Comparison of ENCODE assay signal across 24 cellular contexts in the genomic region with DNA sequence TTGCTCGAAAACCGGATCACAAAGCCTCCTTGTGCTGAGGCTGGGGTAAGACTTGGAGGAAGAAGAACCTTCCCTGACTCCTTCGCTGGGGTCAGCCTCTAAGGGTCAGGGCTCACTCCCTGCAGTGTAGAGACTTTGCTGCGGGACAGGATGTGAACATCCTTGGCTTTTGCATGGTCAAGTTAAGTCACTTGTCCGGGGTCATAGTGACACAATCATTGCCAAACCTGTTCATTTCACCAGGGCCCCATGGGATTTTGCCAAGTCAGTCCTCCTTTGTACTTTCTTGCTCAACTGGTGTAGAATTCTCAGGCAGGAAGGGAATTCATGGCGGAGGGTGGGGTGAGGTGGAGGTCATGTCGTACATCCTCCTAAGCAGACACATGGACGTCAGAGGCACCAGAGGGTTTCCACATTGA. TPM values are rescaled to one million over a fixed set of nuclear protein-coding genes. Genes with fewer than 3 reads are reported as not detected.
A peak's percentile ranks its signal among the peaks of the same experiment; 100 is the strongest.
DNase-seq lines count a peak whose midpoint lies in the region; ATAC-seq, FAIRE-seq and TF ChIP-seq lines count a peak whose summit lies in the region.
"Had no signal": no experiment of that assay in that cellular context is flagged by ENCODE, and none has a peak within 500 bp of the region (broad histone marks: within the 10 kb centered on the region; RNA-seq: fewer than 3 reads in every experiment).

No MANE protein-coding gene starts in this region.

- no peak for DNase-seq in CD4-positive, CD25-positive, alpha-beta regulatory T cell
- DNase-seq in NB4 (ENCODE audit: low read depth) (peak; percentile 53), pancreas (peak in 1 of 6 donors; percentile 22), amniotic stem cell (lab: John Stamatoyannopoulos, UW) (no peak), chondrocyte (ENCODE audit: low spot score) (no peak)
- DNase-seq: DMS79 treated with DMSO at 0.1 percent for 48 hours, H7, HFFc6, MM.1S, NCI-H1417 treated with DMSO at 0.1 percent for 48 hours, NCI-H187 treated with DMSO at 0.1 percent for 48 hours, NCI-H2227 treated with DMSO at 0.1 percent for 48 hours, NCI-H510A treated with DMSO at 0.1 percent for 48 hours, NCI-H774, SHP77, SK-N-SH had no signal

- no peaks in the 10 kb centered on the region for H3K9me3 ChIP-seq in CD4-positive, CD25-positive, alpha-beta regulatory T cell (ENCODE audit: control insufficient read depth in 2 of 2, low read length in 2 of 2)
- H3K9me3 ChIP-seq in gastroesophageal sphincter (no peaks in the 10 kb centered on the region), pancreas (no peaks in the 10 kb centered on the region)
- H3K9me3 ChIP-seq: BLaER1 treated with 17β-estradiol and CSF1 and Interleukin-3, amounts not matched to agents 10 nM and 100 nM; SK-N-SH had no signal

- ATAC-seq in CD4-positive, CD25-positive, alpha-beta regulatory T cell (ENCODE audit: low read depth in 2 of 2): no peak
- ATAC-seq in gastroesophageal sphincter (peak; percentile 39), pancreas (peak; percentile 8 to 17 (median 8)), GM19023 (IDR thresholded peaks at IDR 0.05; ENCODE audit: unreplicated experiment) (no peak)

- TF ChIP-seq POLR2A in NB4 (IDR thresholded peaks at IDR 0.05; ENCODE audit: extremely low read depth, insufficient read length) (no peak), gastroesophageal sphincter (IDR thresholded peaks at IDR 0.05) (no peak)

- no peaks in the 10 kb centered on the region for H3K27me3 ChIP-seq in CD4-positive, CD25-positive, alpha-beta regulatory T cell (ENCODE audit: control insufficient read depth, insufficient read depth, low read length)
- H3K27me3 ChIP-seq in gastroesophageal sphincter (peaks cover 23% of the 10 kb centered on the region), pancreas (no peaks in the 10 kb centered on the region)
- H3K27me3 ChIP-seq: BLaER1 treated with 17β-estradiol and CSF1 and Interleukin-3, amounts not matched to agents 10 nM and 100 nM had no signal

- no peak overlapping the region for H3K4me3 Mint-ChIP-seq in CD4-positive, CD25-positive, alpha-beta regulatory T cell
- H3K4me3 Mint-ChIP-seq in chondrocyte (ENCODE audit: unreplicated experiment): no peak overlapping the region
- H3K4me3 Mint-ChIP-seq: HFFc6, IgD-negative memory B cell had no signal

- no peak for FAIRE-seq in pancreas (lab: Jason Lieb, UNC)
- FAIRE-seq: RCC 7860 had no signal

- H3K9me3 Mint-ChIP-seq in CD4-positive, CD25-positive, alpha-beta regulatory T cell: peaks cover 0 to 4% (median 0%) of the 10 kb centered on the region in 7 donors
- H3K9me3 Mint-ChIP-seq in chondrocyte (ENCODE audit: low read depth): no peaks in the 10 kb centered on the region
- H3K9me3 Mint-ChIP-seq: HFFc6, IgD-negative memory B cell had no signal

- 74 to 85% methylated on average over 4 to 7 of the region's 8 CpGs for WGBS in gastroesophageal sphincter (ENCODE audit: low coverage in 1 of 2), 2 donors
- WGBS in pancreas, 2 donors: 74 to 79% methylated on average over 8 of the region's 8 CpGs

- H3K4me1 ChIP-seq in CD4-positive, CD25-positive, alpha-beta regulatory T cell (ENCODE audit: control insufficient read depth, insufficient read depth, low read length, poor library complexity, severe bottlenecking): peaks cover 15% of the 10 kb centered on the region
- no peaks in the 10 kb centered on the region for H3K4me1 ChIP-seq in gastroesophageal sphincter
- H3K4me1 ChIP-seq in pancreas: peaks cover 3 to 15% (median 6%) of the 10 kb centered on the region in 3 donors

- intact Hi-C loops in pancreas (cut with DNase I): no loop called here

- no peaks in the 10 kb centered on the region for H3K36me3 ChIP-seq in CD4-positive, CD25-positive, alpha-beta regulatory T cell (ENCODE audit: control insufficient read depth, insufficient read depth, low read length)
- H3K36me3 ChIP-seq in gastroesophageal sphincter: no peaks in the 10 kb centered on the region
- no peaks in the 10 kb centered on the region for H3K36me3 ChIP-seq in pancreas
- H3K36me3 ChIP-seq: BLaER1 treated with 17β-estradiol and CSF1 and Interleukin-3, amounts not matched to agents 10 nM and 100 nM had no signal

- no peaks in the 10 kb centered on the region for H3K36me3 Mint-ChIP-seq in CD4-positive, CD25-positive, alpha-beta regulatory T cell
- H3K36me3 Mint-ChIP-seq in chondrocyte (ENCODE audit: low read depth): no peaks in the 10 kb centered on the region

- peak overlapping the region in 2 of 3 donors; percentile 41 to 79 for H3K27ac Mint-ChIP-seq in CD4-positive, CD25-positive, alpha-beta regulatory T cell
- no peak overlapping the region for H3K27ac Mint-ChIP-seq in chondrocyte (ENCODE audit: unreplicated experiment)
- H3K27ac Mint-ChIP-seq: HFFc6 had no signal

- peaks cover 0 to 65% (median 39%) of the 10 kb centered on the region in 4 donors for H3K4me1 Mint-ChIP-seq in CD4-positive, CD25-positive, alpha-beta regulatory T cell
- peaks cover 6% of the 10 kb centered on the region for H3K4me1 Mint-ChIP-seq in chondrocyte (ENCODE audit: low read depth)

- H3K27me3 Mint-ChIP-seq in CD4-positive, CD25-positive, alpha-beta regulatory T cell: no peaks in the 10 kb centered on the region
- peaks cover 6% of the 10 kb centered on the region for H3K27me3 Mint-ChIP-seq in chondrocyte (ENCODE audit: low read depth)

- TF ChIP-seq EP300 in gastroesophageal sphincter (IDR thresholded peaks at IDR 0.05): no peak

- no peak overlapping the region for H3K4me3 ChIP-seq in CD4-positive, CD25-positive, alpha-beta regulatory T cell (ENCODE audit: low read depth, low read length)
- H3K4me3 ChIP-seq in NB4 (ENCODE audit: low read depth, low read length): no peak overlapping the region
- H3K4me3 ChIP-seq in gastroesophageal sphincter: no peak overlapping the region
- no peak overlapping the region for H3K4me3 ChIP-seq in pancreas
- H3K4me3 ChIP-seq: BLaER1 treated with 17β-estradiol and CSF1 and Interleukin-3, amounts not matched to agents 10 nM and 100 nM had no signal

- TF ChIP-seq CTCF in NB4 (IDR thresholded peaks at IDR 0.05; ENCODE audit: low read depth, low read length) (no peak), gastroesophageal sphincter (IDR thresholded peaks at IDR 0.05) (no peak), pancreas (IDR thresholded peaks at IDR 0.05) (no peak), chondrocyte (IDR thresholded peaks at IDR 0.05) (no peak)

- H3K27ac ChIP-seq in CD4-positive, CD25-positive, alpha-beta regulatory T cell (ENCODE audit: insufficient read depth, low read length, poor library complexity, severe bottlenecking): no peak overlapping the region
- H3K27ac ChIP-seq in gastroesophageal sphincter: no peak overlapping the region
- peak overlapping the region in 2 of 4 donors; percentile 63 to 66 for H3K27ac ChIP-seq in pancreas
- H3K27ac ChIP-seq: BLaER1 treated with 17β-estradiol and CSF1 and Interleukin-3, amounts not matched to agents 10 nM and 100 nM had no signal

RNA-seq across cellular contexts. Expression of a gene that starts 24.7 kb away (rescaled TPM):
- 7.0 TPM for total RNA-seq in CD4-positive, CD25-positive, alpha-beta regulatory T cell
- 1 to 10 TPM in 2 of 4 donors, under 1 TPM in 2; 0.60 to 4.4 (median 2.0) TPM for polyA plus RNA-seq in CD4-positive, CD25-positive, alpha-beta regulatory T cell
- total RNA-seq in gastroesophageal sphincter (1 to 10 TPM in 3 of 4 donors, under 1 TPM in 1; 0.45 to 9.3 (median 2.3) TPM), pancreas (under 1 TPM in 5 of 6 donors, not detected in 1; 0.12 to 0.81 (median 0.24) TPM), chondrocyte (not detected in 3 replicates)
- under 1 TPM; 0.05 to 0.53 TPM for polyA plus RNA-seq in pancreas
- total RNA-seq: H7, HFFc6, HT-29, LHCN-M2, OCI-LY7 had no signal
- polyA plus RNA-seq: SK-N-SH had no signal

RNA-seq across cellular contexts. Expression of a gene that starts 26.4 kb away (rescaled TPM):
- total RNA-seq in CD4-positive, CD25-positive, alpha-beta regulatory T cell: not detected
- not detected for polyA plus RNA-seq in CD4-positive, CD25-positive, alpha-beta regulatory T cell
- total RNA-seq in gastroesophageal sphincter (under 1 TPM in 1 of 4 donors, not detected in 3; 0.27 TPM), pancreas (not detected), chondrocyte (not detected in 3 replicates)
- not detected for polyA plus RNA-seq in pancreas
- total RNA-seq: H7, HFFc6, HT-29, LHCN-M2, OCI-LY7 had no signal
- polyA plus RNA-seq: IgD-negative memory B cell, SK-N-SH had no signal

Comparison
In these comparisons a context has a peak if more than half of its experiments do, and no peak if none do; other contexts are left out.
1. ATAC-seq: peak in gastroesophageal sphincter (single experiment) and pancreas (4 of 4); none in CD4-positive, CD25-positive, alpha-beta regulatory T cell (0 of 2) and GM19023 (single experiment).